In the genomic region with DNA sequence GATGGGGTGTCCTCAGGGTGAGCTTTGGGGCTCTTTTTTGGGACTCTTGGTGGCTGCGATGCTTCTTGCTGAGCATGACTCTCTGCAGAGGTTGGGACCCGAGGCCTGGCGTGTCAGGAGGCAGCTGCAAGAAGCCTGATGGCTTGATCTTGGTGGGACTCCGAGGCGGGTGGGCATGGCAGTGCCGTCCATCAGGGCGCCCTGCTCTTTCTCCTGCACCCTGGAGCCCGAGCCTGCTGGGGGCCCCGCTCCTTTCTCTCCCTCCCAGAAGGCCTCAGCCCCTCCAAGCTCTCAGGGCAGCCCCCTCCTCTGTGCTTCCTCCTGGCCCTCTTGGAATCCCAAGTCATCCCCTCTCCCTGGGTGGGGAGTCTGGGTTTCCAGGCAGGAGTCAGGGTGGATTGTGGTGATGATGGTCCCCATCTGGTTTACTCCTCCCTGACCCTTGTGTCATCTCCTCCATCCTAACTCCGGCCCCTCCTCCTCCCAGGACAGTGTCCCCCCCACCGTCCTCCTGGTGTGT, we compare ENCODE assay signal across 17 cellular contexts.
DNase-seq lines count a peak whose midpoint lies in the region; ATAC-seq, FAIRE-seq and TF ChIP-seq lines count a peak whose summit lies in the region.
"Had no signal": no experiment of that assay in that cellular context is flagged by ENCODE, and none has a peak within 500 bp of the region (broad histone marks: within the 10 kb centered on the region; RNA-seq: fewer than 3 reads in every experiment).

No MANE protein-coding gene starts in this region.

- ATAC-seq in activated CD8-positive, alpha-beta memory T cell treated with anti-CD3 and anti-CD28 coated beads, Interleukin-2, amount 10 ng/mL, durations not matched to agents 7 days and 5 days, result no peak
- no peak for ATAC-seq in left lobe of liver
- ATAC-seq: A549, GM12878 had no signal

- no peaks in the 10 kb centered on the region for H3K36me3 Mint-ChIP-seq in activated CD8-positive, alpha-beta memory T cell treated with anti-CD3 and anti-CD28 coated beads, Interleukin-2, amount 10 ng/mL, durations not matched to agents 7 days and 5 days

- no peak for FAIRE-seq in GM12891 (lab: Jason Lieb, UNC)
- FAIRE-seq: A549, GM12878, RCC 7860 had no signal

- no peak overlapping the region for H3K27ac Mint-ChIP-seq in activated CD8-positive, alpha-beta memory T cell treated with anti-CD3 and anti-CD28 coated beads, Interleukin-2, amount 10 ng/mL, durations not matched to agents 7 days and 5 days
- H3K27ac Mint-ChIP-seq: CD4-positive, alpha-beta T cell had no signal

- no peak for TF ChIP-seq POLR2A in GM12891 (IDR thresholded peaks at IDR 0.05; ENCODE audit: low read depth, low read length)

- no peak overlapping the region for H3K4me3 Mint-ChIP-seq in activated CD8-positive, alpha-beta memory T cell treated with anti-CD3 and anti-CD28 coated beads, Interleukin-2, amount 10 ng/mL, durations not matched to agents 7 days and 5 days
- H3K4me3 Mint-ChIP-seq: CD4-positive, alpha-beta T cell had no signal

- DNase-seq in activated CD8-positive, alpha-beta memory T cell treated with anti-CD3 and anti-CD28 coated beads for 24 hours, result peak; percentile 47
- no peak for DNase-seq in activated CD8-positive, alpha-beta memory T cell treated with anti-CD3 and anti-CD28 coated beads, Interleukin-2, amount 10 ng/mL, durations not matched to agents 7 days and 5 days
- DNase-seq in GM12891 (ENCODE audit: insufficient read length, low spot score) (peak; percentile 22), left lobe of liver (ENCODE audit: low spot score) (peak; percentile 30), foreskin melanocyte (no peak), C1 segment of cervical spinal cord (lab: John Stamatoyannopoulos, UW) (no peak), NOMO-1 treated with DMSO at 0.1 percent for 48 hours (lab: John Stamatoyannopoulos, UW; ENCODE audit: unreplicated experiment) (no peak)
- DNase-seq in stimulated activated CD8-positive, alpha-beta memory T cell treated with anti-CD3 and anti-CD28 coated beads, Interleukin-4, amount 100 ng/mL, for 48 hours, result peak; percentile 0
- DNase-seq: AML-193, Calu3, NCI-H1417 treated with DMSO at 0.1 percent for 48 hours, NCI-H2029 treated with DMSO at 0.1 percent for 48 hours, NCI-H510A had no signal

- H3K27me3 Mint-ChIP-seq in activated CD8-positive, alpha-beta memory T cell treated with anti-CD3 and anti-CD28 coated beads, Interleukin-2, amount 10 ng/mL, durations not matched to agents 7 days and 5 days, result no peaks in the 10 kb centered on the region
- H3K27me3 Mint-ChIP-seq: CD4-positive, alpha-beta T cell had no signal

- CTCF ChIA-PET in activated CD8-positive, alpha-beta memory T cell treated with anti-CD3 and anti-CD28 coated beads, Interleukin-2, amount 10 ng/mL, durations not matched to agents 7 days and 5 days (lab: Charles Lee), result no interaction called here

- no peaks in the 10 kb centered on the region for H3K4me1 Mint-ChIP-seq in activated CD8-positive, alpha-beta memory T cell treated with anti-CD3 and anti-CD28 coated beads, Interleukin-2, amount 10 ng/mL, durations not matched to agents 7 days and 5 days

- H3K9me3 Mint-ChIP-seq in activated CD8-positive, alpha-beta memory T cell treated with anti-CD3 and anti-CD28 coated beads, Interleukin-2, amount 10 ng/mL, durations not matched to agents 7 days and 5 days (ENCODE audit: low read depth), result no peaks in the 10 kb centered on the region
- H3K9me3 Mint-ChIP-seq: CD4-positive, alpha-beta T cell had no signal

TF ChIP-seq in GM12891, 5 proteins besides CTCF, POLR2A, EP300 and RAD21:
- no peak for TF ChIP-seq PAX5 (IDR thresholded peaks at IDR 0.05; ENCODE audit: insufficient read depth, low read length, severe bottlenecking)
- no peak for TF ChIP-seq POU2F2 (IDR thresholded peaks at IDR 0.05; ENCODE audit: low read depth, low read length)
- TF ChIP-seq SPI1 (IDR thresholded peaks at IDR 0.05; ENCODE audit: low read depth, low read length), result no peak
- TF ChIP-seq TAF1 (IDR thresholded peaks at IDR 0.05; ENCODE audit: low read depth, low read length), result no peak
- TF ChIP-seq POLR2AphosphoS5 (IDR thresholded peaks at IDR 0.05; ENCODE audit: low read depth, low read length), result no peak

Comparison
In these comparisons a context has a peak if more than half of its experiments do, and no peak if none do; other contexts are left out.
1. DNase-seq: peak in activated CD8-positive, alpha-beta memory T cell treated with anti-CD3 and anti-CD28 coated beads for 24 hours (single experiment), GM12891 (single experiment), left lobe of liver (single experiment) and stimulated activated CD8-positive, alpha-beta memory T cell treated with anti-CD3 and anti-CD28 coated beads, Interleukin-4, amount 100 ng/mL, for 48 hours (single experiment); none in activated CD8-positive, alpha-beta memory T cell treated with anti-CD3 and anti-CD28 coated beads, Interleukin-2, amount 10 ng/mL, durations not matched to agents 7 days and 5 days (single experiment), foreskin melanocyte (single experiment), C1 segment of cervical spinal cord (0 of 14) and NOMO-1 treated with DMSO at 0.1 percent for 48 hours (single experiment).